In the genomic region with DNA sequence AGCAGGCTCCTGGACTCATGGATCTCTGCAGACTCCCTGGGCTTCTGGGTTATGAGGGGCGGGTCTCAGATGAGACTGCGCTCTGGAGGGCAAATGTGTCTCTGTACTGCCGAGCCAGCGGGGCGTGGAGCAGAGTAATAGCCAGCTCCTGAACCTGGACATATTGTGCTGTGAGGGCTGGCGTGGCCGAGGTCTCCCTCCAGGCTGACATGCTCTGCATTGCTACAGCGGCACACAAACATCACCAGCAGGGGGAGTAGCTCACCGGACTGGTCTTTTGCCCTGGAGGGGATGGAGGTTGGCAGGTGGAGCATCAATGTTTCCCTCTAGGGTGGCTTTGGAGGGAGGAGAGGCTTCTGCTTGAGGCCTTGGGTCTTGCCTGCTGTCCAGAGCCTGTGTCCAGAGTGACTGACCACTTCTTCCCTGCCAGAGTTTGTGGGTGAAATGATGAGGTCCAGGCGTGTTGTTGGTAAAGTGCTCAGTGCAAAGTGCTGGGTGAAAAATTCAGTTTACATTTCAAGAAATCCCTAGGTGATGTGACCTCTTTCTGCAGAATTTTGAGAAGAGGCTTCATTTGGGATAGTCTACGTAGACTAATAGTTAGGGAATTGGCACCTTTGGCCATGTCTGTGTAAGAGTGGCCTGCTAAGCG, we compare ENCODE assay signal across 8 cellular contexts. TPM values are rescaled to one million over a fixed set of nuclear protein-coding genes. Genes with fewer than 3 reads are reported as not detected.
DNase-seq lines count a peak whose midpoint lies in the region; ATAC-seq and TF ChIP-seq lines count a peak whose summit lies in the region.

No MANE protein-coding gene starts in this region.

- H3K9me3 Mint-ChIP-seq in endodermal cell (no peaks in the 10 kb centered on the region), neural crest cell (no peaks in the 10 kb centered on the region)

- CTCF ChIA-PET in AG04450 (lab: Charles Lee) = interaction anchor here (0.6 to 4.2 kb wide), 11 partner anchors 8 to 548 kb away, joined by 3 to 41 read pairs (median 4); no protein-coding TSS in a partner anchor

- H3K27ac Mint-ChIP-seq in endodermal cell = peak overlapping the region; percentile 81
- H3K27ac Mint-ChIP-seq in neural crest cell (ENCODE audit: unreplicated experiment) = no peak overlapping the region

- H3K4me1 Mint-ChIP-seq in endodermal cell (peaks cover 8% of the 10 kb centered on the region), neural crest cell (peaks cover 4% of the 10 kb centered on the region)

- H3K27me3 ChIP-seq in AG04450 (ENCODE audit: control insufficient read depth, insufficient read depth, low read length) = peaks cover 18% of the 10 kb centered on the region
- no peaks in the 10 kb centered on the region for H3K27me3 ChIP-seq in endodermal cell (ENCODE audit: control insufficient read depth, insufficient read depth, low read length, poor library complexity, severe bottlenecking)

- DNase-seq in AG04450 (ENCODE audit: low read depth, low spot score) = no peak
- peak; percentile 46 for DNase-seq in GM19238 (ENCODE audit: insufficient read length, low spot score)
- DNase-seq in NCI-H460 (ENCODE audit: extremely low read depth, low read depth) = peak; percentile 51
- peak; percentile 57 to 59 for DNase-seq in activated CD4-positive, alpha-beta T cell treated with anti-CD3 and anti-CD28 coated beads, Interleukin-2, amount 50 U/mL, for 4 hours
- DNase-seq in endodermal cell = peak; percentile 95
- peak; percentile 46 for DNase-seq in neural crest cell (ENCODE audit: low read depth, low spot score)
- DNase-seq in epidermal melanocyte (ENCODE audit: insufficient read length, low spot score) = no peak

- H3K27ac ChIP-seq in AG04450 (ENCODE audit: low read depth, low read length) = no peak overlapping the region
- H3K27ac ChIP-seq in endodermal cell (ENCODE audit: low read depth, low read length) = no peak overlapping the region

- H3K9me3 ChIP-seq in AG04450 (ENCODE audit: control insufficient read depth, insufficient read depth, low read length) = no peaks in the 10 kb centered on the region
- no peaks in the 10 kb centered on the region for H3K9me3 ChIP-seq in endodermal cell (ENCODE audit: control insufficient read depth, low read length)

- 47 to 69% methylated on average over 9 to 12 of the region's 12 CpGs for WGBS in endodermal cell (ENCODE audit: insufficient coverage in 1 of 2, insufficient read length in 1 of 2), 2 experiments

- H3K27me3 Mint-ChIP-seq in endodermal cell (ENCODE audit: insufficient read depth) (peaks cover 3% of the 10 kb centered on the region), neural crest cell (ENCODE audit: low read depth) (peaks cover 60% of the 10 kb centered on the region)

- H3K36me3 Mint-ChIP-seq in endodermal cell (ENCODE audit: low read depth) (no peaks in the 10 kb centered on the region), neural crest cell (ENCODE audit: low read depth) (no peaks in the 10 kb centered on the region)

- no peaks in the 10 kb centered on the region for H3K36me3 ChIP-seq in endodermal cell (ENCODE audit: control insufficient read depth, insufficient read depth, low read length)

- no peaks in the 10 kb centered on the region for H3K4me1 ChIP-seq in endodermal cell (ENCODE audit: control insufficient read depth, insufficient read depth, low read length)

- H3K4me3 ChIP-seq in AG04450 (ENCODE audit: low read depth, low read length) (no peak overlapping the region), endodermal cell (ENCODE audit: low read length) (no peak overlapping the region)

- no peak overlapping the region for H3K9ac ChIP-seq in endodermal cell (ENCODE audit: extremely low read depth, low read length, poor library complexity, severe bottlenecking)

- TF ChIP-seq CTCF in AG04450 (IDR thresholded peaks at IDR 0.05; ENCODE audit: low read depth, low read length) (peak; percentile 56), endodermal cell (conservative IDR thresholded peaks at IDR 0.05) (peak; percentile 92), neural crest cell (conservative IDR thresholded peaks at IDR 0.05) (peak; percentile 68)

- no peak for ATAC-seq in GM18867 (IDR thresholded peaks at IDR 0.05; ENCODE audit: unreplicated experiment)

- no peak overlapping the region for H3K4me3 Mint-ChIP-seq in endodermal cell
- no peak overlapping the region for H3K4me3 Mint-ChIP-seq in neural crest cell

- POLR2A ChIA-PET in AG04450 (lab: Yijun Ruan, JAX) = no interaction called here

RNA-seq across cellular contexts. Expression of gene GADD45G, which starts 10.9 kb away (rescaled TPM):
- 0.07 TPM in 1 of 2 replicates, not detected in the other for polyA plus RNA-seq in AG04450 (2011; rRNA removed)
- polyA minus RNA-seq in AG04450 (2011; rRNA and poly(A)+ RNA removed) = not detected in 2 replicates
- 3.4 and 3.8 TPM in 2 replicates for total RNA-seq in NCI-H460 (2014; rRNA removed; shearing (Covaris generic))
- 2.5 and 10.9 TPM in 2 replicates for polyA plus RNA-seq in NCI-H460 (2014; cell fraction: nucleus; rRNA removed)
- total RNA-seq in endodermal cell (1 to 10 TPM; 5.1 to 9.6 TPM), neural crest cell (11.9 and 13.3 TPM in 2 replicates)
- 66.1 TPM for polyA plus RNA-seq in endodermal cell (2013, experiment 1 of 2)
- polyA plus RNA-seq in endodermal cell (2013, experiment 2 of 2) = 58.2 TPM

Comparison
In these comparisons a context has a peak if more than half of its experiments do, and no peak if none do; other contexts are left out.
1. DNase-seq: peak in GM19238 (single experiment), NCI-H460 (single experiment), activated CD4-positive, alpha-beta T cell treated with anti-CD3 and anti-CD28 coated beads, Interleukin-2, amount 50 U/mL, for 4 hours (2 of 2), endodermal cell (single experiment) and neural crest cell (single experiment); none in AG04450 (single experiment) and epidermal melanocyte (single experiment).
2. Peak in every context shown above with its lines, with median percentiles within 50 percentile points of each other: CTCF ChIP-seq.